1 cellular context compared by ENCODE assay signal in genomic region chr7:88219781-88220747, GRCh38.
A peak's percentile ranks its signal among the peaks of the same experiment; 100 is the strongest.
TF ChIP-seq lines count a peak whose summit lies in the region.

SRI (minus strand) TSS chr7:88220038; CDS start chr7:88220026, 12 bp downstream.

TF ChIP-seq in A549, 52 proteins besides CTCF, POLR2A, EP300 and RAD21 (continued from another document):
- TF ChIP-seq FOSL2 (IDR thresholded peaks at IDR 0.05) (no peak), FOSL2 (CRISPR knock-in tag; IDR thresholded peaks at IDR 0.05) (0 out of 2 replicates have a peak, but pooled peaks have one; percentile 28), JUN (IDR thresholded peaks at IDR 0.05) (peak; percentile 42 to 88; a peak in 3 of 5 replicates), PHF8 (IDR thresholded peaks at IDR 0.05; ENCODE audit: borderline replicate concordance, low read depth) (peak; percentile 62; the same call in 1 of the 2 replicates), MAFK (IDR thresholded peaks at IDR 0.05; ENCODE audit: partially characterized antibody) (peak; percentile 99)
